ENCODE assay signal across 1 cellular context in genomic region chr3:57983734-57984518, GRCh38.
TF ChIP-seq lines count a peak whose summit lies in the region.

No MANE protein-coding gene starts in this region.

TF ChIP-seq in K562, 482 proteins besides CTCF, POLR2A, EP300 and RAD21 (continues in another document):
- TF ChIP-seq ZNF143 (CRISPR knock-in tag; IDR thresholded peaks at IDR 0.05) (no peak), ID3 (CRISPR knock-in tag; IDR thresholded peaks at IDR 0.05) (no peak), ID3 (tag; IDR thresholded peaks at IDR 0.05) (no peak), MLLT1 (IDR thresholded peaks at IDR 0.05) (no peak), PBX2 (CRISPR knock-in tag; IDR thresholded peaks at IDR 0.05; ENCODE audit: low read depth) (no peak), PBX2 (tag; conservative IDR thresholded peaks at IDR 0.05; ENCODE audit: low read depth) (peak; percentile 15; the same call in 1 of the 2 replicates), ARID1B (IDR thresholded peaks at IDR 0.05) (peak; percentile 70), PML (IDR thresholded peaks at IDR 0.05; ENCODE audit: low read length) (no peak), HMGN3 (IDR thresholded peaks at IDR 0.05; ENCODE audit: borderline replicate concordance, extremely low read depth, insufficient read length, low read depth, low read length) (no peak), KAT7 (CRISPR knock-in tag; IDR thresholded peaks at IDR 0.05; ENCODE audit: borderline replicate concordance) (no peak), KAT8 (IDR thresholded peaks at IDR 0.05; ENCODE audit: low read depth) (no peak), NR0B1 (IDR thresholded peaks at IDR 0.05; ENCODE audit: partially characterized antibody) (no peak), C11orf30 (IDR thresholded peaks at IDR 0.05; ENCODE audit: low read depth) (peak; percentile 88), ZEB2 (IDR thresholded peaks at IDR 0.05) (no peak), RBM25 (IDR thresholded peaks at IDR 0.05; ENCODE audit: low read depth, low read length, severe bottlenecking) (peak; percentile 47), POLR2AphosphoS5 (IDR thresholded peaks at IDR 0.05; ENCODE audit: control insufficient read depth, insufficient read depth, low read depth, low read length) (no peak), TSC22D4 (tag; IDR thresholded peaks at IDR 0.05) (no peak), CUX1 (CRISPR knock-in tag; IDR thresholded peaks at IDR 0.05) (no peak), ZBTB2 (IDR thresholded peaks at IDR 0.05) (no peak), JUND (IDR thresholded peaks at IDR 0.05; ENCODE audit: borderline replicate concordance, low read depth, low read length) (peak; percentile 90), JUND (tag; IDR thresholded peaks at IDR 0.05; ENCODE audit: borderline replicate concordance, low read depth, low read length) (peak; percentile 89; the same call in 2 of the 3 replicates), SP2 (IDR thresholded peaks at IDR 0.05; ENCODE audit: extremely low read depth, low read depth, low read length, poor library complexity, severe bottlenecking) (no peak), TFAP4 (CRISPR knock-in tag; IDR thresholded peaks at IDR 0.05; ENCODE audit: borderline replicate concordance) (no peak), MAFG (tag; conservative IDR thresholded peaks at IDR 0.05) (peak; percentile 81), U2AF2 (optimal IDR thresholded peaks at IDR 0.05; ENCODE audit: low read depth, low read length) (no peak), ZNF592 (IDR thresholded peaks at IDR 0.05) (no peak), POLR2AphosphoS2 (IDR thresholded peaks at IDR 0.05; ENCODE audit: low read length) (no peak), MCM7 (IDR thresholded peaks at IDR 0.05) (no peak), SRSF9 (IDR thresholded peaks at IDR 0.05; ENCODE audit: borderline replicate concordance, low read depth, low read length) (no peak), MCM3 (IDR thresholded peaks at IDR 0.05) (no peak), PHF20 (IDR thresholded peaks at IDR 0.05; ENCODE audit: partially characterized antibody) (no peak), KLF6 (CRISPR knock-in tag; IDR thresholded peaks at IDR 0.05; ENCODE audit: borderline replicate concordance) (no peak), NUFIP1 (IDR thresholded peaks at IDR 0.05; ENCODE audit: partially characterized antibody) (no peak), CXXC5 (CRISPR knock-in tag; IDR thresholded peaks at IDR 0.05) (peak; percentile 48), GMEB1 (CRISPR knock-in tag; IDR thresholded peaks at IDR 0.05) (no peak), LCOR (CRISPR knock-in tag; IDR thresholded peaks at IDR 0.05) (no peak), STAT5B (CRISPR knock-in tag; IDR thresholded peaks at IDR 0.05) (no peak), HMGXB4 (CRISPR knock-in tag; IDR thresholded peaks at IDR 0.05) (no peak), ETS2 (tag; IDR thresholded peaks at IDR 0.05; ENCODE audit: borderline replicate concordance, poor library complexity, severe bottlenecking) (no peak)
